ENCODE assay signal across 10 cellular contexts in genomic region chr10:112953760-112954159, GRCh38. TPM values are rescaled to one million over a fixed set of nuclear protein-coding genes. Genes with fewer than 3 reads are reported as not detected.
DNase-seq lines count a peak whose midpoint lies in the region; ATAC-seq and TF ChIP-seq lines count a peak whose summit lies in the region.
"Had no signal": no experiment of that assay in that cellular context is flagged by ENCODE, and none has a peak within 500 bp of the region (broad histone marks: within the 10 kb centered on the region; RNA-seq: fewer than 3 reads in every experiment).

No MANE protein-coding gene starts in this region.

- no peaks in the 10 kb centered on the region for H3K36me3 ChIP-seq in ACC112 (ENCODE audit: insufficient read depth, low read length)
- no peaks in the 10 kb centered on the region; the same call in 1 of the 2 replicates for H3K36me3 ChIP-seq in HUES6 (ENCODE audit: control insufficient read depth, insufficient read depth, low read length)
- no peaks in the 10 kb centered on the region for H3K36me3 ChIP-seq in endocrine pancreas (ENCODE audit: control insufficient read depth, insufficient read depth, low read length)
- H3K36me3 ChIP-seq in naive thymus-derived CD4-positive, alpha-beta T cell (ENCODE audit: control insufficient read depth in 2 of 3, insufficient read depth in 3 of 3, low read length in 3 of 3): no peaks in the 10 kb centered on the region

- H3K4me1 ChIP-seq in ACC112 (ENCODE audit: control insufficient read depth, insufficient read depth, low read length, unreplicated experiment): peaks cover 38% of the 10 kb centered on the region
- peaks cover 52% of the 10 kb centered on the region for H3K4me1 ChIP-seq in HUES6 (ENCODE audit: control insufficient read depth, insufficient read depth, low read length)
- peaks cover 6% of the 10 kb centered on the region for H3K4me1 ChIP-seq in endocrine pancreas (ENCODE audit: control insufficient read depth, insufficient read depth, low read length)
- H3K4me1 ChIP-seq in naive thymus-derived CD4-positive, alpha-beta T cell (ENCODE audit: control insufficient read depth in 2 of 2, insufficient read depth in 2 of 2, low read length in 2 of 2): peaks cover 0 to 3% of the 10 kb centered on the region in 2 donors

- no peak for ATAC-seq in naive thymus-derived CD4-positive, alpha-beta T cell

- CTCF ChIA-PET in naive thymus-derived CD4-positive, alpha-beta T cell (lab: Charles Lee): interaction anchor here (0.6 kb wide), 1 partner anchor 41 kb away, joined by 3 read pairs; no protein-coding TSS in a partner anchor
- CTCF ChIA-PET in GM10248 (lab: Yijun Ruan, JAX): interaction anchor here (0.8 kb wide), 1 partner anchor 24 kb away, joined by 3 read pairs; no protein-coding TSS in a partner anchor

- DNase-seq in naive thymus-derived CD4-positive, alpha-beta T cell: no peak
- DNase-seq in activated gamma-delta T cell treated with Interleukin-2 at 50 U/mL for 16 hours: no peak
- no peak for DNase-seq in GM10248 (ENCODE audit: extremely low spot score)
- DNase-seq in NCI-H1930 (lab: John Stamatoyannopoulos, UW): no peak
- DNase-seq in C1 segment of cervical spinal cord (lab: John Stamatoyannopoulos, UW): no peak
- DNase-seq: activated CD4-positive, CD25-positive, alpha-beta regulatory T cell; DMS79 treated with DMSO at 0.1 percent for 48 hours had no signal

- TF ChIP-seq CTCF in GM10248 (IDR thresholded peaks at IDR 0.05; ENCODE audit: control extremely low read depth, extremely low read depth, low read depth, missing control alignments): no peak

- H3K27me3 ChIP-seq in ACC112 (ENCODE audit: insufficient read depth, low read length) (no peaks in the 10 kb centered on the region), HUES6 (ENCODE audit: control insufficient read depth, insufficient read depth, low read length) (no peaks in the 10 kb centered on the region), endocrine pancreas (ENCODE audit: control insufficient read depth, insufficient read depth, low read length) (no peaks in the 10 kb centered on the region)
- H3K27me3 ChIP-seq in naive thymus-derived CD4-positive, alpha-beta T cell (ENCODE audit: control insufficient read depth in 2 of 2, insufficient read depth in 2 of 2, low read length in 2 of 2): peaks cover 0 to 3% of the 10 kb centered on the region in 2 donors

- H3K4me3 ChIP-seq in ACC112 (ENCODE audit: low read depth, low read length) (peak overlapping the region; percentile 84), HUES6 (ENCODE audit: low read depth, low read length) (peak overlapping the region; percentile 74), endocrine pancreas (ENCODE audit: control insufficient read depth, insufficient read depth, low read length) (peak overlapping the region; percentile 19)
- H3K4me3 ChIP-seq in naive thymus-derived CD4-positive, alpha-beta T cell (ENCODE audit: low read length): no peak overlapping the region

- peak overlapping the region; percentile 41 for H2AFZ ChIP-seq in ACC112 (ENCODE audit: low read length, unreplicated experiment)

- H3K9me3 Mint-ChIP-seq in naive thymus-derived CD4-positive, alpha-beta T cell: no peaks in the 10 kb centered on the region

- no peaks in the 10 kb centered on the region for H3K9me3 ChIP-seq in HUES6 (ENCODE audit: control insufficient read depth, insufficient read depth, low read depth, low read length)
- no peaks in the 10 kb centered on the region for H3K9me3 ChIP-seq in endocrine pancreas (ENCODE audit: control insufficient read depth, low read length)
- H3K9me3 ChIP-seq in naive thymus-derived CD4-positive, alpha-beta T cell (ENCODE audit: control insufficient read depth in 2 of 3, low read length in 3 of 3): no peaks in the 10 kb centered on the region

- POLR2A ChIA-PET in naive thymus-derived CD4-positive, alpha-beta T cell (lab: Charles Lee): no interaction called here
- POLR2A ChIA-PET in GM10248 (lab: Yijun Ruan, JAX): no interaction called here

- peak overlapping the region; percentile 78 for H3K27ac ChIP-seq in ACC112 (ENCODE audit: low read depth, low read length)
- peak overlapping the region; percentile 98; the same call in 1 of the 2 replicates for H3K27ac ChIP-seq in HUES6 (ENCODE audit: low read depth, low read length)
- H3K27ac ChIP-seq in naive thymus-derived CD4-positive, alpha-beta T cell (ENCODE audit: low read depth, low read length): no peak overlapping the region

- peaks cover 79% of the 10 kb centered on the region for H3K79me2 ChIP-seq in ACC112 (ENCODE audit: control insufficient read depth, insufficient read depth, low read length, unreplicated experiment)

- intact Hi-C loops in naive thymus-derived CD4-positive, alpha-beta T cell (cut with micrococcal nuclease): loop anchor here in 1 of 2 donors (10.0 kb wide), 2 partner anchors 431 to 569 kb away; no protein-coding TSS in a partner anchor

- peak overlapping the region; percentile 95 for H3K9ac ChIP-seq in HUES6 (ENCODE audit: low read length)
- no peak overlapping the region for H3K9ac ChIP-seq in endocrine pancreas (ENCODE audit: control insufficient read depth, insufficient read depth, low read length)

- peaks cover 15 to 51% (median 33%) of the 10 kb centered on the region in 7 donors for H3K4me1 Mint-ChIP-seq in naive thymus-derived CD4-positive, alpha-beta T cell

- peaks cover 0 to 7% (median 0%) of the 10 kb centered on the region in 5 donors for H3K36me3 Mint-ChIP-seq in naive thymus-derived CD4-positive, alpha-beta T cell

- H3K27ac Mint-ChIP-seq in naive thymus-derived CD4-positive, alpha-beta T cell: no peak overlapping the region

- peaks cover 26 to 90% (median 47%) of the 10 kb centered on the region in 5 donors for H3K27me3 Mint-ChIP-seq in naive thymus-derived CD4-positive, alpha-beta T cell

- H3K4me3 Mint-ChIP-seq in naive thymus-derived CD4-positive, alpha-beta T cell: peak overlapping the region in 9 of 10 donors; percentile 51 to 98 (median 72)

RNA-seq across cellular contexts. Expression of gene TCF7L2, which starts 3.7 kb away (rescaled TPM):
- 10 to 100 TPM in 1 of 5 experiments, 1 to 10 TPM in 3, under 1 TPM in 1; 0.39 to 31.4 (median 3.5) TPM for total RNA-seq in naive thymus-derived CD4-positive, alpha-beta T cell
- 1 to 10 TPM; 1.7 to 3.1 TPM for polyA plus RNA-seq in naive thymus-derived CD4-positive, alpha-beta T cell
